Comparison of ENCODE assay signal across 1 cellular context in genomic region chr2:65215946-65216345, GRCh38.
TF ChIP-seq lines count a peak whose summit lies in the region.

No MANE protein-coding gene starts in this region.

TF ChIP-seq in K562, 482 proteins besides CTCF, POLR2A, EP300 and RAD21 (continued from another document):
- TF ChIP-seq PKNOX1 (IDR thresholded peaks at IDR 0.05) (peak; percentile 52), REST (CRISPR knock-in tag; IDR thresholded peaks at IDR 0.05; ENCODE audit: low read depth) (no peak), EP400 (IDR thresholded peaks at IDR 0.05) (no peak), HNRNPUL1 (IDR thresholded peaks at IDR 0.05; ENCODE audit: low read length) (no peak), RNF219 (CRISPR knock-in tag; IDR thresholded peaks at IDR 0.05) (no peak)
